ENCODE assay signal across 10 cellular contexts in genomic region chr6:144415014-144415413, GRCh38.
DNase-seq lines count a peak whose midpoint lies in the region; ATAC-seq and TF ChIP-seq lines count a peak whose summit lies in the region.
"Had no signal": no experiment of that assay in that cellular context is flagged by ENCODE, and none has a peak within 500 bp of the region (broad histone marks: within the 10 kb centered on the region; RNA-seq: fewer than 3 reads in every experiment).

No MANE protein-coding gene starts in this region.

- no peak overlapping the region for H3K27ac ChIP-seq in left ventricle myocardium inferior (replicated peaks)
- H3K27ac ChIP-seq in RWPE2 (ENCODE audit: poor library complexity, severe bottlenecking) = peak overlapping the region; percentile 96
- no peak overlapping the region for H3K27ac ChIP-seq in upper lobe of right lung
- H3K27ac ChIP-seq in mesendoderm (ENCODE audit: low read depth, low read length) = no peak overlapping the region

- H3K4me2 ChIP-seq in mesendoderm (ENCODE audit: low read length) = no peak overlapping the region

- no peak overlapping the region for H4K5ac ChIP-seq in mesendoderm (ENCODE audit: low read length)

- ATAC-seq in Right ventricle myocardium superior (ENCODE audit: poor library complexity) = peak; percentile 76
- peak; percentile 84 for ATAC-seq in RWPE2 (ENCODE audit: low read depth)
- ATAC-seq in upper lobe of right lung = peak; percentile 71

- no peak overlapping the region for H3K23ac ChIP-seq in mesendoderm (ENCODE audit: low read length)

- no peak overlapping the region for H3K9ac ChIP-seq in mesendoderm (ENCODE audit: low read length)

- H3K4me1 ChIP-seq in left ventricle myocardium inferior (peaks cover 69% of the 10 kb centered on the region), RWPE2 (ENCODE audit: insufficient read depth, poor library complexity, severe bottlenecking) (peaks cover 51% of the 10 kb centered on the region), upper lobe of right lung (peaks cover 32% of the 10 kb centered on the region), mesendoderm (ENCODE audit: control insufficient read depth, low read depth, low read length) (peaks cover 3% of the 10 kb centered on the region)

- no peak overlapping the region for H2AK5ac ChIP-seq in mesendoderm (ENCODE audit: low read length)

- no peak overlapping the region for H2BK5ac ChIP-seq in mesendoderm (ENCODE audit: low read length)

- H3K79me2 ChIP-seq in mesendoderm (ENCODE audit: control insufficient read depth, insufficient read depth, low read length) = peaks cover 7% of the 10 kb centered on the region

- H3K79me1 ChIP-seq in mesendoderm (ENCODE audit: low read length) = peaks cover 12% of the 10 kb centered on the region

- H3K18ac ChIP-seq in mesendoderm (ENCODE audit: low read length) = no peak overlapping the region

- H2BK120ac ChIP-seq in mesendoderm (ENCODE audit: low read depth, low read length) = no peak overlapping the region

- intact Hi-C loops in Right ventricle myocardium superior (cut with DNase I) (no loop called here), left ventricle myocardium inferior (cut with micrococcal nuclease) (no loop called here), upper lobe of right lung (cut with DNase I) (no loop called here)

- H2BK15ac ChIP-seq in mesendoderm (replicated peaks; ENCODE audit: low read depth) = no peak overlapping the region

- H4K8ac ChIP-seq in mesendoderm (ENCODE audit: low read depth, low read length) = no peak overlapping the region

- H3K4me3 ChIP-seq in left ventricle myocardium inferior (no peak overlapping the region), RWPE2 (ENCODE audit: severe bottlenecking) (no peak overlapping the region), fibroblast of the aortic adventitia (ENCODE audit: low read depth, low read length) (no peak overlapping the region), upper lobe of right lung (no peak overlapping the region), mesendoderm (ENCODE audit: low read length) (no peak overlapping the region)

- H3K36me3 ChIP-seq in left ventricle myocardium inferior = no peaks in the 10 kb centered on the region
- H3K36me3 ChIP-seq in RWPE2 (ENCODE audit: low read depth) = peaks cover 3% of the 10 kb centered on the region; the same call in 1 of the 2 replicates
- H3K36me3 ChIP-seq in upper lobe of right lung = no peaks in the 10 kb centered on the region
- H3K36me3 ChIP-seq in mesendoderm (ENCODE audit: control insufficient read depth, insufficient read depth, low read length) = no peaks in the 10 kb centered on the region

- H3K56ac ChIP-seq in mesendoderm (ENCODE audit: low read length) = no peak overlapping the region

- no peak overlapping the region for H3K4ac ChIP-seq in mesendoderm (ENCODE audit: low read depth, low read length)

- TF ChIP-seq CTCF in left ventricle myocardium inferior (IDR thresholded peaks at IDR 0.05; ENCODE audit: borderline replicate concordance) (no peak), RWPE2 (IDR thresholded peaks at IDR 0.05; ENCODE audit: poor library complexity, severe bottlenecking) (no peak), fibroblast of the aortic adventitia (IDR thresholded peaks at IDR 0.05; ENCODE audit: insufficient read depth, low read length) (no peak), upper lobe of right lung (IDR thresholded peaks at IDR 0.05) (no peak)

- H3K27me3 ChIP-seq in left ventricle myocardium inferior (ENCODE audit: low read depth) (no peaks in the 10 kb centered on the region), RWPE2 (ENCODE audit: insufficient read depth, poor library complexity, severe bottlenecking) (no peaks in the 10 kb centered on the region), upper lobe of right lung (no peaks in the 10 kb centered on the region), mesendoderm (ENCODE audit: insufficient read depth, low read length, poor library complexity) (no peaks in the 10 kb centered on the region)

- H3K9me3 ChIP-seq in left ventricle myocardium inferior (replicated peaks) = no peaks in the 10 kb centered on the region
- H3K9me3 ChIP-seq in RWPE2 (ENCODE audit: severe bottlenecking) = no peaks in the 10 kb centered on the region
- H3K9me3 ChIP-seq in upper lobe of right lung = no peaks in the 10 kb centered on the region

- no peak for DNase-seq in Right ventricle myocardium superior
- no peak for DNase-seq in left ventricle myocardium inferior
- DNase-seq in RWPE2 (ENCODE audit: low spot score) = no peak
- peak; percentile 68 for DNase-seq in fibroblast of the aortic adventitia (ENCODE audit: low read depth)
- no peak for DNase-seq in upper lobe of right lung
- DNase-seq in mesendoderm = no peak
- no peak for DNase-seq in SKM-1 treated with dmso at 0.1 percent for 144 hours (lab: John Stamatoyannopoulos, UW; ENCODE audit: unreplicated experiment)
- no peak for DNase-seq in activated CD4-positive, alpha-beta T cell treated with anti-CD3 and anti-CD28 coated beads, Interleukin-2, amount 50 U/mL, for 1 hour
- DNase-seq: activated naive CD4-positive, alpha-beta T cell treated with anti-CD3 and anti-CD28 coated beads for 36 hours; stimulated activated naive CD4-positive, alpha-beta T cell treated with Interleukin-2 at 50 U/mL for 16 hours had no signal

- no CpG with 5 or more reads among the region's 3 CpGs for WGBS in mesendoderm (ENCODE audit: extremely low coverage, insufficient coverage, low lambda C conversion rate)
